ENCODE assay signal across 25 cellular contexts in the genomic region with DNA sequence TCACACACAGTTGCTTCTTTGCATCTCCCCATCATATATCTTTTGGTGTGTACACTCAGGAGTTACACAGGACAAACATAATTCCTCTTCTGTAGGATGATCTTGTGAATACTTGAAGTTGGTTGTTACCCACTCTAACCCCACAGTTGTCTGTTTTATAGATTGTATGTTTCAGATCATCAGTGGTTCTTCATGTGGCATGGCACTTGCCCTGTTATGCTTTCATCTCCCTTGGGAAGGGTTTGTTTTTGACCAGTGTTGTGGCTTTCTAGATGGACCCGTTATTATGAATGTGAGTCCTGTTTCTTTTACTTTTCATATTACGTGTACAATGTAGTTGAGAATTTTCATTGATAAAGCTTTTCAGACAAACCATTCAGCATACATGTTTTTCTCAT.
DNase-seq lines count a peak whose midpoint lies in the region; ATAC-seq, FAIRE-seq and TF ChIP-seq lines count a peak whose summit lies in the region.
"Had no signal": no experiment of that assay in that cellular context is flagged by ENCODE, and none has a peak within 500 bp of the region (broad histone marks: within the 10 kb centered on the region; RNA-seq: fewer than 3 reads in every experiment).

No MANE protein-coding gene starts in this region.

- peak overlapping the region in 1 of 2 donors; percentile 40 for H3K27ac Mint-ChIP-seq in natural killer cell treated with Interleukin-12 subunit alpha and Interleukin-12 subunit beta and Interleukin-15 and Interleukin-18, amount 100 ng/mL, for 72 hours
- no peak overlapping the region for H3K27ac Mint-ChIP-seq in natural killer cell
- H3K27ac Mint-ChIP-seq in stimulated activated effector memory CD8-positive, alpha-beta T cell treated with anti-CD3 and anti-CD28 coated beads, Interleukin-12 subunit alpha, Interleukin-12 subunit beta, amount 100 ng/mL, for 72 hours: no peak overlapping the region
- H3K27ac Mint-ChIP-seq: H9 had no signal

- no peaks in the 10 kb centered on the region for H3K9me3 Mint-ChIP-seq in natural killer cell treated with Interleukin-12 subunit alpha and Interleukin-12 subunit beta and Interleukin-15 and Interleukin-18, amount 100 ng/mL, for 72 hours
- peaks cover 0 to 2% of the 10 kb centered on the region in 2 donors for H3K9me3 Mint-ChIP-seq in natural killer cell
- peaks cover 9% of the 10 kb centered on the region for H3K9me3 Mint-ChIP-seq in stimulated activated effector memory CD8-positive, alpha-beta T cell treated with anti-CD3 and anti-CD28 coated beads, Interleukin-12 subunit alpha, Interleukin-12 subunit beta, amount 100 ng/mL, for 72 hours

- H3K36me3 ChIP-seq in KMS-11 (ENCODE audit: insufficient read depth): no peaks in the 10 kb centered on the region
- no peaks in the 10 kb centered on the region for H3K36me3 ChIP-seq in lower lobe of right lung
- H3K36me3 ChIP-seq: BE2C had no signal

- H3K9ac ChIP-seq in KMS-11: no peak overlapping the region
- H3K9ac ChIP-seq: BLaER1 treated with 17β-estradiol and CSF1 and Interleukin-3, amounts not matched to agents 10 nM and 100 nM; GM23248 had no signal

- no peak overlapping the region for H2AFZ ChIP-seq in KMS-11 (ENCODE audit: low read depth)
- H2AFZ ChIP-seq: GM23248 had no signal

- peak in 1 of 2 donors; percentile 73 for ATAC-seq in natural killer cell treated with Interleukin-12 subunit alpha and Interleukin-12 subunit beta and Interleukin-15 and Interleukin-18, amount 100 ng/mL, for 72 hours
- ATAC-seq in natural killer cell: no peak
- peak; percentile 55 for ATAC-seq in stimulated activated effector memory CD8-positive, alpha-beta T cell treated with anti-CD3 and anti-CD28 coated beads, Interleukin-12 subunit alpha, Interleukin-12 subunit beta, amount 100 ng/mL, for 72 hours
- ATAC-seq in GM21576 (IDR thresholded peaks at IDR 0.05; ENCODE audit: unreplicated experiment): no peak
- ATAC-seq in lower lobe of right lung: no peak
- ATAC-seq: A549, HCT116 had no signal

- H3K27me3 ChIP-seq in KMS-11 (ENCODE audit: insufficient read depth, low read depth) (no peaks in the 10 kb centered on the region), lower lobe of right lung (ENCODE audit: low read depth) (no peaks in the 10 kb centered on the region)
- H3K27me3 ChIP-seq: BE2C; BLaER1 treated with 17β-estradiol and CSF1 and Interleukin-3, amounts not matched to agents 10 nM and 100 nM had no signal

- H3K4me3 ChIP-seq in KMS-11 (IDR thresholded peaks at IDR 0.05; ENCODE audit: insufficient read depth, low read depth, low read length) (no peak overlapping the region), lower lobe of right lung (no peak overlapping the region)
- H3K4me3 ChIP-seq: A549; BLaER1 treated with 17β-estradiol and CSF1 and Interleukin-3, amounts not matched to agents 10 nM and 100 nM; GM23248 had no signal

- no peaks in the 10 kb centered on the region for H3K27me3 Mint-ChIP-seq in natural killer cell treated with Interleukin-12 subunit alpha and Interleukin-12 subunit beta and Interleukin-15 and Interleukin-18, amount 100 ng/mL, for 72 hours
- no peaks in the 10 kb centered on the region for H3K27me3 Mint-ChIP-seq in natural killer cell (ENCODE audit: low read depth in 2 of 2)
- H3K27me3 Mint-ChIP-seq: CD4-positive, alpha-beta memory T cell had no signal

- no peaks in the 10 kb centered on the region for H3K79me2 ChIP-seq in KMS-11 (ENCODE audit: insufficient read depth, low read depth)

- H3K4me2 ChIP-seq in KMS-11: 0 out of 2 replicates have a peak overlapping the region, but pooled peaks have one; percentile 46
- H3K4me2 ChIP-seq: A549; BLaER1 treated with 17β-estradiol and CSF1 and Interleukin-3, amounts not matched to agents 10 nM and 100 nM had no signal

- H3K27ac ChIP-seq in KMS-11 (no peak overlapping the region), lower lobe of right lung (no peak overlapping the region)
- H3K27ac ChIP-seq: A549; BLaER1 treated with 17β-estradiol and CSF1 and Interleukin-3, amounts not matched to agents 10 nM and 100 nM; GM23248 had no signal

- H3K4me3 Mint-ChIP-seq in natural killer cell treated with Interleukin-12 subunit alpha and Interleukin-12 subunit beta and Interleukin-15 and Interleukin-18, amount 100 ng/mL, for 72 hours: peak overlapping the region; percentile 56
- no peak overlapping the region for H3K4me3 Mint-ChIP-seq in natural killer cell
- H3K4me3 Mint-ChIP-seq in stimulated activated effector memory CD8-positive, alpha-beta T cell treated with anti-CD3 and anti-CD28 coated beads, Interleukin-12 subunit alpha, Interleukin-12 subunit beta, amount 100 ng/mL, for 72 hours: no peak overlapping the region
- H3K4me3 Mint-ChIP-seq: CD14-positive monocyte; CD4-positive, alpha-beta memory T cell; H9 had no signal

- H3K4me1 ChIP-seq in KMS-11 (ENCODE audit: low read depth, poor library complexity, severe bottlenecking): peaks cover 33% of the 10 kb centered on the region
- no peaks in the 10 kb centered on the region for H3K4me1 ChIP-seq in lower lobe of right lung
- H3K4me1 ChIP-seq: A549, BE2C had no signal

- no peaks in the 10 kb centered on the region for H4K20me1 ChIP-seq in KMS-11 (ENCODE audit: insufficient read depth)

- H3K9me3 ChIP-seq in lower lobe of right lung: peaks cover 7% of the 10 kb centered on the region
- H3K9me3 ChIP-seq: BE2C had no signal

- TF ChIP-seq CTCF in natural killer cell (IDR thresholded peaks at IDR 0.05) (no peak), D721Med (IDR thresholded peaks at IDR 0.05; ENCODE audit: insufficient read depth, missing control alignments) (no peak), KMS-11 (conservative IDR thresholded peaks at IDR 0.05; ENCODE audit: low read depth, low read length) (no peak), lower lobe of right lung (IDR thresholded peaks at IDR 0.05) (no peak)

- intact Hi-C loops in natural killer cell (cut with micrococcal nuclease): no loop called here
- intact Hi-C loops in lower lobe of right lung (cut with DNase I): no loop called here

- DNase-seq in natural killer cell treated with Interleukin-12 subunit alpha and Interleukin-12 subunit beta and Interleukin-15 and Interleukin-18, amount 100 ng/mL, for 72 hours (ENCODE audit: low spot score): no peak
- DNase-seq in natural killer cell: no peak
- no peak for DNase-seq in D721Med (ENCODE audit: insufficient read length, low spot score)
- no peak for DNase-seq in stimulated activated effector memory CD8-positive, alpha-beta T cell treated with anti-CD3 and anti-CD28 coated beads, Interleukin-12 subunit alpha, Interleukin-12 subunit beta, amount 100 ng/mL, for 72 hours (ENCODE audit: low spot score in 2 of 2)
- no peak for DNase-seq in lower lobe of right lung
- DNase-seq: 8988T; ACHN; AML-193; BE2C; CD4-positive, alpha-beta memory T cell; COR-L47; DMS 273 treated with DMSO at 0.1 percent for 48 hours; DMS79; EL; GDM1; GM23248; H9 had no signal

- FAIRE-seq in D721Med (lab: Jason Lieb, UNC): peak; percentile 97
- FAIRE-seq: A549, GM12891, H1 had no signal

- peaks cover 10 to 22% of the 10 kb centered on the region in 2 donors for H3K4me1 Mint-ChIP-seq in natural killer cell treated with Interleukin-12 subunit alpha and Interleukin-12 subunit beta and Interleukin-15 and Interleukin-18, amount 100 ng/mL, for 72 hours (ENCODE audit: low read depth in 2 of 2)
- peaks cover 16 to 18% of the 10 kb centered on the region in 2 donors for H3K4me1 Mint-ChIP-seq in natural killer cell
- H3K4me1 Mint-ChIP-seq in stimulated activated effector memory CD8-positive, alpha-beta T cell treated with anti-CD3 and anti-CD28 coated beads, Interleukin-12 subunit alpha, Interleukin-12 subunit beta, amount 100 ng/mL, for 72 hours: peaks cover 27% of the 10 kb centered on the region
- H3K4me1 Mint-ChIP-seq: CD14-positive monocyte, H9 had no signal

- peaks cover 29% of the 10 kb centered on the region for H3K36me3 Mint-ChIP-seq in natural killer cell treated with Interleukin-12 subunit alpha and Interleukin-12 subunit beta and Interleukin-15 and Interleukin-18, amount 100 ng/mL, for 72 hours
- peaks cover 19% of the 10 kb centered on the region for H3K36me3 Mint-ChIP-seq in natural killer cell
- peaks cover 6% of the 10 kb centered on the region for H3K36me3 Mint-ChIP-seq in stimulated activated effector memory CD8-positive, alpha-beta T cell treated with anti-CD3 and anti-CD28 coated beads, Interleukin-12 subunit alpha, Interleukin-12 subunit beta, amount 100 ng/mL, for 72 hours
